Comparison of ENCODE assay signal across 1 cellular context in the genomic region with DNA sequence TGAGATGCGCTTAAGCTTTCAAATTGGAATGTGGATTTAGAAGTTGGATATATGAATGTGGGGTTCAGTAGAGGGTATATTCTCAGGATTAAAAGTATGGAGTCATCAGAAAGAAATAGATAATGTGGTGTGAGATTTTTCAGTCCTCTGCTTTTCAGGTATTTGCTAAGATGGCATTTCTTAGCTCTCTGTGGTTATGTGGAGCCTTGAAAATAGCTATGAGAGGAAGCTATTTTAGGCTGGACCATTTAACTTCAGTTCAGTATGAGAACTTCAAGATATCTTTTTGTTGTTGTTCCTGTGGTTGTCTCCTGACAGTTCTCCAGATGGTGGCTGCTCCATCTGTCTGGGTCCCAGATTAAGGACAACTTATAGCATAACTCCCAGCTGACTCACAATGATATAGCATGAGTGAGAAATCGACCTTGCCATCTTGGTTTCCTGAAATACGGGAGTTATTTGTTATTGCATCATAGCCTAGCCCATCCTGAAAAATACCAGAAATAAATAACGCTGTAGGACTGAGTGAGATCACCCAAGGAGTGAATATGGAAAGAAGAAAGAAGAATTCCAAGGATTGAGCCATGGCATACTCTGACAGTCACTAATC.
TF ChIP-seq lines count a peak whose summit lies in the region.

No MANE protein-coding gene starts in this region.

TF ChIP-seq in IMR-90, 13 proteins besides CTCF, POLR2A, EP300 and RAD21:
- TF ChIP-seq SMC3 (IDR thresholded peaks at IDR 0.05; ENCODE audit: low read depth, low read length) = no peak
- TF ChIP-seq CEBPB (IDR thresholded peaks at IDR 0.05; ENCODE audit: low read depth, low read length) = peak; percentile 73
TF ChIP-seq in IMR-90: peak in this region for 1.
